ENCODE assay signal across 7 cellular contexts in genomic region chr3:27328982-27329762, GRCh38. TPM values are rescaled to one million over a fixed set of nuclear protein-coding genes. Genes with fewer than 3 reads are reported as not detected.
DNase-seq lines count a peak whose midpoint lies in the region; ATAC-seq, FAIRE-seq and TF ChIP-seq lines count a peak whose summit lies in the region.
"Not testable (repeated sequence)": the region's sequence is repeated elsewhere in the genome, so short reads cannot be mapped to it uniquely, and the experiment has no call there.
"Had no signal": no experiment of that assay in that cellular context is flagged by ENCODE, and none has a peak within 500 bp of the region (broad histone marks: within the 10 kb centered on the region; RNA-seq: fewer than 3 reads in every experiment).

No MANE protein-coding gene starts in this region.

- not testable (repeated sequence) for TF ChIP-seq POLR2A in K562 (conservative IDR thresholded peaks at IDR 0.05)

- H3K36me3 ChIP-seq in K562 (ENCODE audit: control insufficient read depth, insufficient read depth, low read length); liver (ENCODE audit: control insufficient read depth in 4 of 4, insufficient read depth in 3 of 4, low read depth in 1 of 4, low read length in 3 of 4); psoas muscle (ENCODE audit: insufficient read depth in 1 of 2, low read depth in 1 of 2): not testable (repeated sequence)

- H2AFZ ChIP-seq in K562 (ENCODE audit: low read depth, low read length), result not testable (repeated sequence)

- TF ChIP-seq EP300 in K562 (IDR thresholded peaks at IDR 0.05; ENCODE audit: low read length), result not testable (repeated sequence)

- H3K79me2 ChIP-seq in K562 (ENCODE audit: control insufficient read depth, insufficient read depth, low read length), result not testable (repeated sequence)

- TF ChIP-seq RAD21 in K562 (CRISPR knock-in tag; conservative IDR thresholded peaks at IDR 0.05 in 1 of 2, IDR thresholded peaks at IDR 0.05 in 1 of 2); liver (IDR thresholded peaks at IDR 0.05): not testable (repeated sequence)

- H3K4me3 ChIP-seq in LNCaP clone FGC (ENCODE audit: low read depth, low read length); K562; liver (ENCODE audit: low read depth in 1 of 3, low read length in 3 of 3); psoas muscle: not testable (repeated sequence)

- not testable (repeated sequence) for BruUV-seq in K562 (replicated peaks; lab: Mats Ljungman, UMichigan)

- not testable (repeated sequence) for H3K9ac ChIP-seq in K562 (ENCODE audit: insufficient read depth in 1 of 2, low read depth in 2 of 2, low read length in 2 of 2); liver (ENCODE audit: low read depth in 1 of 2, low read length in 2 of 2)

- not testable (repeated sequence) for H3K27me3 ChIP-seq in K562 (ENCODE audit: control insufficient read depth in 2 of 2, insufficient read depth in 2 of 2, low read length in 2 of 2); liver (ENCODE audit: control insufficient read depth in 4 of 4, insufficient read depth in 4 of 4, low read length in 3 of 4); psoas muscle (ENCODE audit: insufficient read depth in 3 of 3, low read length in 2 of 3)

- not testable (repeated sequence) for H3K4me2 ChIP-seq in K562 (ENCODE audit: insufficient read depth, low read length)

- CTCF ChIA-PET in K562 (lab: Yijun Ruan, JAX; ENCODE audit: low intra/inter-chr PET ratio), result not testable (repeated sequence)

- FAIRE-seq in K562 (lab: Jason Lieb, UNC), result not testable (repeated sequence)

- TF ChIP-seq CTCF in C4-2B (conservative IDR thresholded peaks at IDR 0.05); LNCaP clone FGC (IDR thresholded peaks at IDR 0.05; ENCODE audit: control insufficient read depth, extremely low read depth, insufficient read depth); K562 (IDR thresholded peaks at IDR 0.05 in 2 of 3, conservative IDR thresholded peaks at IDR 0.05 in 1 of 3; ENCODE audit: insufficient read depth in 2 of 3, low read depth in 1 of 3, low read length in 3 of 3); liver (IDR thresholded peaks at IDR 0.05; ENCODE audit: low read depth, low read length, missing input control); psoas muscle (IDR thresholded peaks at IDR 0.05): not testable (repeated sequence)

- ATAC-seq in K562, psoas muscle: not testable (repeated sequence)
- peak; percentile 27 for ATAC-seq in left lobe of liver

- not testable (repeated sequence) for H3K9me3 ChIP-seq in K562 (replicated peaks; ENCODE audit: control insufficient read depth, insufficient read depth, low read depth, low read length); liver (ENCODE audit: control insufficient read depth in 4 of 4, low read length in 3 of 4); psoas muscle

- H3K27ac ChIP-seq in C4-2B (peak overlapping the region; percentile 46; the same call in 1 of the 2 replicates), psoas muscle (peak overlapping the region; percentile 88)
- H3K27ac ChIP-seq in K562 (ENCODE audit: extremely low read depth, low read depth, low read length); liver (ENCODE audit: low read depth in 1 of 2, low read length in 2 of 2): not testable (repeated sequence)

- DNase-seq in LNCaP clone FGC (ENCODE audit: low read depth), result peak; percentile 80
- DNase-seq in K562 (ENCODE audit: extremely low read depth in 1 of 4, low spot score in 3 of 4); left lobe of liver (ENCODE audit: low spot score); psoas muscle: not testable (repeated sequence)

- not testable (repeated sequence) for H3K9me1 ChIP-seq in K562 (ENCODE audit: control insufficient read depth, insufficient read depth, low read length)

- POLR2A ChIA-PET in K562 (lab: Yijun Ruan, JAX), result not testable (repeated sequence)

- not testable (repeated sequence) for H4K20me1 ChIP-seq in K562 (replicated peaks; ENCODE audit: control insufficient read depth, insufficient read depth, low read length)

- intact Hi-C loops in K562 (cut with micrococcal nuclease); psoas muscle (cut with DNase I): not testable (repeated sequence)

- in situ Hi-C loops in K562 (cut with MboI), result not testable (repeated sequence)

- 1% methylated on average over 4 of the region's 4 CpGs for WGBS in K562 (ENCODE audit: insufficient coverage, low coverage, missing lambda C conversion rate)
- WGBS in liver, result 95% methylated on average over 4 of the region's 4 CpGs
- WGBS in psoas muscle, 3 donors, result 97 to 98% (median 98%) methylated on average over 4 of the region's 4 CpGs

- not testable (repeated sequence) for H3K4me1 ChIP-seq in K562 (replicated peaks in 1 of 2; ENCODE audit: control insufficient read depth in 2 of 2, insufficient read depth in 2 of 2, low read length in 2 of 2); liver (ENCODE audit: control insufficient read depth in 4 of 4, insufficient read depth in 4 of 4, low read length in 3 of 4)
- peaks cover 28% of the 10 kb centered on the region for H3K4me1 ChIP-seq in psoas muscle

TF ChIP-seq in K562, 482 proteins besides CTCF, POLR2A, EP300 and RAD21:
- TF ChIP-seq ZNF431 (CRISPR knock-in tag; IDR thresholded peaks at IDR 0.05), result peak; percentile 86; the same call in 1 of the 2 replicates
TF ChIP-seq in K562: peak in this region for 1; not testable (repeated sequence) for 481.

TF ChIP-seq in liver, 16 proteins besides CTCF, POLR2A, EP300 and RAD21:
- peak; percentile 19 for TF ChIP-seq SP1 (IDR thresholded peaks at IDR 0.05)

RNA-seq across cellular contexts. Expression of gene NEK10, which starts 40.0 kb away (rescaled TPM):
- total RNA-seq in K562 (2011; cell fraction: chromatin; rRNA removed; ENCODE audit: low replicate concordance), result 0.62 TPM in 1 of 2 replicates, not detected in the other
- total RNA-seq in K562 (2011; cell fraction: nucleolus; rRNA removed), result not detected in 2 replicates
- total RNA-seq in K562 (2011; cell fraction: nucleoplasm; rRNA removed), result not detected in 2 replicates
- total RNA-seq in K562 (2014; rRNA removed) (not detected in 2 replicates), K562 (2014; rRNA removed; fragmentation: Illumina TruSeq; extraction: Trizol) (0.07 TPM in 1 of 2 replicates, not detected in the other), K562 (2015; rRNA removed; fragmentation: Illumina TruSeq; extraction: Trizol) (not detected in 2 replicates), K562 (2021) (not detected in 2 replicates), left lobe of liver (2.4 TPM), liver (1 to 10 TPM in 1 of 2 donors, under 1 TPM in 1; 0.70 to 2.1 TPM), psoas muscle (10 to 100 TPM in 1 of 4 donors, 1 to 10 TPM in 3; 5.0 to 16.6 (median 6.4) TPM)
- polyA plus RNA-seq in K562 (2011; rRNA removed) (0.03 TPM in 1 of 2 replicates, not detected in the other), K562 (2014; fragmentation: Illumina TruSeq; extraction: Trizol) (not detected in 2 replicates), K562 (2014; fragmentation: Nextera tagmentation; extraction: Ambion mirVana) (not detected), K562 (2014; rRNA removed) (not detected in 2 replicates), liver (under 1 TPM in 1 of 2 donors, not detected in 1; 0.23 TPM), psoas muscle (1 to 10 TPM in 2 of 3 donors, under 1 TPM in 1; 0.44 to 4.1 (median 1.3) TPM)
- polyA plus RNA-seq in K562 (2011; cell fraction: cytosol; rRNA removed), result not detected in 2 replicates
- polyA plus RNA-seq in K562 (2011; cell fraction: nucleus; rRNA removed), result 0.22 TPM in 1 of 2 replicates, not detected in the other
- not detected in 2 replicates for polyA plus RNA-seq in K562 (2012)
- polyA minus RNA-seq in K562 (2011; rRNA and poly(A)+ RNA removed), result 0.27 TPM in 1 of 2 replicates, not detected in the other
- not detected in 2 replicates for polyA minus RNA-seq in K562 (2011; cell fraction: cytosol; rRNA and poly(A)+ RNA removed)
- polyA minus RNA-seq in K562 (2011; cell fraction: nucleus; rRNA and poly(A)+ RNA removed), result 0.56 TPM in 1 of 2 replicates, not detected in the other
- polyA plus RNA-seq: CD14-positive monocyte had no signal
